In genomic region chr7:88462799-88463198, GRCh38 we compare ENCODE assay signal across 30 cellular contexts.
"Had no signal": no experiment of that assay in that cellular context is flagged by ENCODE, and none has a peak within 500 bp of the region (broad histone marks: within the 10 kb centered on the region; RNA-seq: fewer than 3 reads in every experiment).

No MANE protein-coding gene starts in this region.

- H3K9me3 ChIP-seq: esophagus muscularis mucosa, gastrocnemius medialis, heart left ventricle had no signal

- H3K27me3 Mint-ChIP-seq: activated B cell treated with CpG ODN at 0.5 μM for 24 hours; activated CD8-positive, alpha-beta T cell treated with anti-CD3 and anti-CD28 coated beads for 36 hours; central memory CD8-positive, alpha-beta T cell had no signal

- H3K4me1 Mint-ChIP-seq: activated B cell treated with CpG ODN at 0.5 μM for 24 hours; activated T-helper 17 cell treated with anti-CD3 and anti-CD28 coated beads, Interleukin-2, amount 50 U/mL, for 72 hours; central memory CD8-positive, alpha-beta T cell had no signal

- DNase-seq: activated B cell treated with CpG ODN at 0.5 μM for 24 hours; activated CD4-positive, alpha-beta T cell treated with anti-CD3 and anti-CD28 coated beads for 48 hours; activated CD4-positive, alpha-beta T cell treated with anti-CD3 and anti-CD28 coated beads, Interleukin-2, amount 50 U/mL, for 1 hour; activated CD4-positive, alpha-beta T cell treated with anti-CD3 and anti-CD28 coated beads, Interleukin-2, amount 50 U/mL, for 48 hours; activated CD8-positive, alpha-beta memory T cell treated with anti-CD3 and anti-CD28 coated beads for 24 hours; activated CD8-positive, alpha-beta T cell treated with anti-CD3 and anti-CD28 coated beads for 36 hours; activated effector memory CD4-positive, alpha-beta T cell treated with Interleukin-2 at 50 U/mL for 16 hours; activated gamma-delta T cell treated with Interleukin-2 at 50 U/mL for 16 hours; activated naive CD4-positive, alpha-beta T cell treated with anti-CD3 and anti-CD28 coated beads, Interleukin-2, amount 50 U/mL, for 16 hours; activated naive CD4-positive, alpha-beta T cell treated with Interleukin-2 at 50 U/mL for 16 hours; activated T-cell treated with anti-CD3 and anti-CD28 coated beads, Interleukin-2, amount 50 U/mL, for 4 hours; amniotic stem cell; anterior cingulate cortex; brain microvascular endothelial cell; dorsolateral prefrontal cortex; effector memory CD4-positive, alpha-beta T cell; erythroblast; foreskin keratinocyte; gastrocnemius medialis; glutamatergic neuron; heart left ventricle; T-helper 2 cell had no signal

- H3K36me3 ChIP-seq: brain microvascular endothelial cell, esophagus muscularis mucosa, gastrocnemius medialis, heart left ventricle had no signal

- H3K27me3 ChIP-seq: brain microvascular endothelial cell, esophagus muscularis mucosa, gastrocnemius medialis, heart left ventricle had no signal

- H3K27ac ChIP-seq: brain microvascular endothelial cell, coronary artery, dorsolateral prefrontal cortex, esophagus muscularis mucosa, foreskin keratinocyte, gastrocnemius medialis, heart left ventricle, VCaP had no signal

- H3K27ac Mint-ChIP-seq: activated B cell treated with CpG ODN at 0.5 μM for 24 hours; activated CD8-positive, alpha-beta T cell treated with anti-CD3 and anti-CD28 coated beads for 36 hours; activated naive CD8-positive, alpha-beta T cell; activated T-helper 17 cell treated with anti-CD3 and anti-CD28 coated beads, Interleukin-2, amount 50 U/mL, for 72 hours; dendritic cell treated with granulocyte-macrophage colony-stimulating factor and Interleukin-4, amounts not matched to agents 40 ng/mL and 50 ng/mL, for 4 days had no signal

- H3K4me3 ChIP-seq: coronary artery, dorsolateral prefrontal cortex, esophagus muscularis mucosa, gastrocnemius medialis, heart left ventricle had no signal

- H3K36me3 Mint-ChIP-seq: activated naive CD8-positive, alpha-beta T cell had no signal

- H3K9me3 Mint-ChIP-seq: activated B cell treated with CpG ODN at 0.5 μM for 24 hours; activated CD8-positive, alpha-beta T cell treated with anti-CD3 and anti-CD28 coated beads for 36 hours; activated T-cell treated with anti-CD3 and anti-CD28 coated beads, Interleukin-2, amount 50 U/mL, for 4 hours; activated T-helper 17 cell treated with anti-CD3 and anti-CD28 coated beads, Interleukin-2, amount 50 U/mL, for 72 hours; dendritic cell treated with granulocyte-macrophage colony-stimulating factor and Interleukin-4, amounts not matched to agents 40 ng/mL and 50 ng/mL, for 4 days had no signal

- ATAC-seq: activated CD4-positive, CD25-positive, alpha-beta regulatory T cell treated with anti-CD3 and anti-CD28 coated beads, Interleukin-2, amount 50 U/mL, for 24 hours; activated CD8-positive, alpha-beta T cell treated with anti-CD3 and anti-CD28 coated beads for 36 hours; activated T-cell treated with anti-CD3 and anti-CD28 coated beads, Interleukin-2, amount 50 U/mL, for 4 hours; activated T-helper 17 cell treated with anti-CD3 and anti-CD28 coated beads, Interleukin-2, amount 50 U/mL, for 72 hours; foreskin keratinocyte; gastrocnemius medialis; heart left ventricle had no signal

- H3K4me1 ChIP-seq: esophagus muscularis mucosa, foreskin keratinocyte, gastrocnemius medialis, heart left ventricle had no signal

- H3K4me3 Mint-ChIP-seq: activated B cell treated with CpG ODN at 0.5 μM for 24 hours; activated CD8-positive, alpha-beta T cell treated with anti-CD3 and anti-CD28 coated beads for 36 hours; activated naive CD8-positive, alpha-beta T cell; activated T-cell treated with anti-CD3 and anti-CD28 coated beads, Interleukin-2, amount 50 U/mL, for 4 hours; activated T-helper 17 cell treated with anti-CD3 and anti-CD28 coated beads, Interleukin-2, amount 50 U/mL, for 72 hours; central memory CD8-positive, alpha-beta T cell; dendritic cell treated with granulocyte-macrophage colony-stimulating factor and Interleukin-4, amounts not matched to agents 40 ng/mL and 50 ng/mL, for 4 days had no signal
